19 cellular contexts compared by ENCODE assay signal in the genomic region with DNA sequence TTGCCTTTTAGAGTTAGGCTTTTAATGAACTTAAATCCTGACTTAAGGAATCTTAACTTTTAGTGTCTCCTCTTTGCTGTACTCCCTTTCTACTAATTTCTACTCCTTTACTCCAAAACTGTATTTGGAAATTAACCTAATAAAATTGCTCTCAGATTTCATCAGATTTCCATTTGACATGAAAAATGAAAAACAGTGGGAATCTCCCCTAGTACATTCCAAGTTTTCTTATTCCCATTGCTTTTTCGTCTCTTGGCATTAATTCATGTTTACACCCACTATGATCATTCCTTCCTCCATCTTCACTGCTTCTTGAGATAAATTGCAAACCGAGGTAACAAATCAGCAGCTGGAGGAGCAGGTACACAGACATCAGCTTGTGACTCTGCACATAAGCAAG.
"Had no signal": no experiment of that assay in that cellular context is flagged by ENCODE, and none has a peak within 500 bp of the region (broad histone marks: within the 10 kb centered on the region; RNA-seq: fewer than 3 reads in every experiment).

No MANE protein-coding gene starts in this region.

- ATAC-seq: activated CD8-positive, alpha-beta T cell treated with anti-CD3 and anti-CD28 coated beads for 36 hours; activated T-cell treated with anti-CD3 and anti-CD28 coated beads, Interleukin-2, amount 50 U/mL, for 4 hours; left lobe of liver; natural killer cell treated with Interleukin-12 subunit alpha and Interleukin-12 subunit beta and Interleukin-15 and Interleukin-18, amount 100 ng/mL, for 72 hours had no signal

- DNase-seq: activated B cell treated with CpG ODN at 0.5 μM for 24 hours; activated CD4-positive, alpha-beta T cell treated with anti-CD3 and anti-CD28 coated beads for 48 hours; activated CD8-positive, alpha-beta T cell treated with anti-CD3 and anti-CD28 coated beads for 36 hours; activated effector memory CD4-positive, alpha-beta T cell treated with anti-CD3 and anti-CD28 coated beads, Interleukin-2, amount 50 U/mL, for 16 hours; activated T-cell treated with anti-CD3 and anti-CD28 coated beads, Interleukin-2, amount 50 U/mL, for 4 hours; caudate nucleus; cortex of kidney; effector CD8-positive, alpha-beta T cell; islet precursor cell; nucleus accumbens; stimulated activated CD4-positive, alpha-beta T cell treated with anti-CD3 and anti-CD28 coated beads, Interleukin-4, amount 100 ng/mL, for 24 hours; stimulated activated naive CD4-positive, alpha-beta T cell treated with Interleukin-2 at 50 U/mL for 16 hours; substantia nigra; T-helper 2 cell; transverse colon had no signal

- H3K4me3 ChIP-seq: right atrium auricular region, skin epidermis, transverse colon had no signal
